In the genomic region with DNA sequence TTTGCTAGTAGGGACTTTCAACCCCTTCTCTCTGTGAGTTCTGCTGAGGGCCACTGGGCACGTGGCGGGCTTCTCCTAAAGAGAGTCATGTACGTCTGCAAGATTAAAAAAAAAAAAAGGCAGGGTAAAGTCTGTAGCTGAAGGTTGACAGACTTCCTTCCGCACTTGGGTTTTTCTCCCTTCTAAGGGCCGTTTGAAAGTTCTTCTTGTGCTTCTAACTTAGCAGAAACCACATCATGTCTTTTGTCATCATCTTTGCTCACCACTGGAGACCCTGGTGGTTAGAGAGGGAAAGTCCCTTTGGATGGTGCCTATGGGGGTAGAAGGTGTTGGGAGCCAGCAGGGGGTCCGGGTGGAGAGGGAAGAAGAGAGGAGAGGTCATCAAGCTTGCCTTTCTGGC, we compare ENCODE assay signal across 9 cellular contexts. TPM values are rescaled to one million over a fixed set of nuclear protein-coding genes. Genes with fewer than 3 reads are reported as not detected.
DNase-seq lines count a peak whose midpoint lies in the region; TF ChIP-seq lines count a peak whose summit lies in the region.
"Had no signal": no experiment of that assay in that cellular context is flagged by ENCODE, and none has a peak within 500 bp of the region (broad histone marks: within the 10 kb centered on the region; RNA-seq: fewer than 3 reads in every experiment).

No MANE protein-coding gene starts in this region.

- no peak overlapping the region for H3K4me3 ChIP-seq in Karpas-422 (ENCODE audit: low read length)

- no peaks in the 10 kb centered on the region for H3K36me3 Mint-ChIP-seq in stimulated activated naive CD8-positive, alpha-beta T cell treated with anti-CD3 and anti-CD28 coated beads, Interleukin-15, Interleukin-2, amounts not matched to agents 100 ng/mL and 50 ng/mL, for 24 hours (ENCODE audit: low read depth)
- H3K36me3 Mint-ChIP-seq in type B pancreatic cell = peaks cover 5% of the 10 kb centered on the region

- no peaks in the 10 kb centered on the region for H3K9me3 ChIP-seq in Karpas-422 (ENCODE audit: low read length)

- peak overlapping the region; percentile 81 for H3K27ac Mint-ChIP-seq in stimulated activated naive CD8-positive, alpha-beta T cell treated with anti-CD3 and anti-CD28 coated beads, Interleukin-15, Interleukin-2, amounts not matched to agents 100 ng/mL and 50 ng/mL, for 24 hours
- H3K27ac Mint-ChIP-seq in type B pancreatic cell = no peak overlapping the region

- H3K9me3 Mint-ChIP-seq in stimulated activated naive CD8-positive, alpha-beta T cell treated with anti-CD3 and anti-CD28 coated beads, Interleukin-15, Interleukin-2, amounts not matched to agents 100 ng/mL and 50 ng/mL, for 24 hours = no peaks in the 10 kb centered on the region
- H3K9me3 Mint-ChIP-seq in type B pancreatic cell = peaks cover 11% of the 10 kb centered on the region

- no peaks in the 10 kb centered on the region for H3K79me2 ChIP-seq in Karpas-422 (ENCODE audit: low read length)

- peak; percentile 25 to 51 for DNase-seq in activated CD8-positive, alpha-beta memory T cell treated with anti-CD3 and anti-CD28 coated beads for 1 hour (ENCODE audit: extremely low read depth in 1 of 2, low read depth in 1 of 2)
- no peak for DNase-seq in activated CD8-positive, alpha-beta memory T cell treated with anti-CD3 and anti-CD28 coated beads, Interleukin-2, amount 50 U/mL, for 48 hours
- peak; percentile 57 to 72 for DNase-seq in NOMO-1 (lab: John Stamatoyannopoulos, UW; ENCODE audit: unreplicated experiment in 2 of 2)
- peak; percentile 48 for DNase-seq in activated gamma-delta T cell treated with anti-CD3 and anti-CD28 coated beads, Interleukin-2, amount 50 U/mL, for 16 hours (ENCODE audit: low read depth)
- DNase-seq in type B pancreatic cell (ENCODE audit: extremely low spot score, unreplicated experiment) = no peak
- DNase-seq in NCI-H69 (lab: John Stamatoyannopoulos, UW) = no peak
- DNase-seq in Karpas-422 = no peak
- DNase-seq: ACHN had no signal

- peaks cover 9% of the 10 kb centered on the region for H3K27me3 Mint-ChIP-seq in stimulated activated naive CD8-positive, alpha-beta T cell treated with anti-CD3 and anti-CD28 coated beads, Interleukin-15, Interleukin-2, amounts not matched to agents 100 ng/mL and 50 ng/mL, for 24 hours
- H3K27me3 Mint-ChIP-seq in type B pancreatic cell = no peaks in the 10 kb centered on the region

- H3K4me2 ChIP-seq in Karpas-422 (ENCODE audit: low read depth, low read length, poor library complexity, severe bottlenecking) = no peak overlapping the region

- H3K36me3 ChIP-seq in Karpas-422 (ENCODE audit: insufficient read depth, low read length) = no peaks in the 10 kb centered on the region

- peak overlapping the region; percentile 30 for H3K4me3 Mint-ChIP-seq in stimulated activated naive CD8-positive, alpha-beta T cell treated with anti-CD3 and anti-CD28 coated beads, Interleukin-15, Interleukin-2, amounts not matched to agents 100 ng/mL and 50 ng/mL, for 24 hours
- no peak overlapping the region for H3K4me3 Mint-ChIP-seq in type B pancreatic cell

- no peak overlapping the region for H2AFZ ChIP-seq in Karpas-422 (ENCODE audit: low read length)

- no peak for TF ChIP-seq CTCF in type B pancreatic cell (conservative IDR thresholded peaks at IDR 0.05)

- peaks cover 83% of the 10 kb centered on the region for H3K4me1 Mint-ChIP-seq in stimulated activated naive CD8-positive, alpha-beta T cell treated with anti-CD3 and anti-CD28 coated beads, Interleukin-15, Interleukin-2, amounts not matched to agents 100 ng/mL and 50 ng/mL, for 24 hours (ENCODE audit: low read depth)
- H3K4me1 Mint-ChIP-seq in type B pancreatic cell (ENCODE audit: unreplicated experiment) = peaks cover 15% of the 10 kb centered on the region

- H3K27me3 ChIP-seq in Karpas-422 (ENCODE audit: low read length) = no peaks in the 10 kb centered on the region; the same call in 1 of the 2 replicates

- no peaks in the 10 kb centered on the region for H3K4me1 ChIP-seq in Karpas-422 (ENCODE audit: low read length)

- H4K20me1 ChIP-seq in Karpas-422 (ENCODE audit: insufficient read depth, low read depth, low read length) = no peaks in the 10 kb centered on the region

- H3K9ac ChIP-seq in Karpas-422 (ENCODE audit: low read length) = no peak overlapping the region

- H3K27ac ChIP-seq in Karpas-422 (ENCODE audit: low read length) = no peak overlapping the region

- no peaks in the 10 kb centered on the region for H3K9me2 ChIP-seq in Karpas-422 (replicated peaks; ENCODE audit: insufficient read depth, low read length)

RNA-seq across cellular contexts. Expression of gene PRDM1, which starts 31.4 kb away (rescaled TPM):
- total RNA-seq in type B pancreatic cell (ENCODE audit: low replicate concordance) = 15.5 and 35.5 TPM in 2 replicates
- total RNA-seq in Karpas-422 (2014; rRNA removed; shearing (Covaris generic); ENCODE audit: low replicate concordance) = 0.11 and 0.54 TPM in 2 replicates

Comparison
In these comparisons a context has a peak if more than half of its experiments do, and no peak if none do; other contexts are left out.
1. DNase-seq: peak in activated CD8-positive, alpha-beta memory T cell treated with anti-CD3 and anti-CD28 coated beads for 1 hour (2 of 2), NOMO-1 (2 of 2) and activated gamma-delta T cell treated with anti-CD3 and anti-CD28 coated beads, Interleukin-2, amount 50 U/mL, for 16 hours (single experiment); none in activated CD8-positive, alpha-beta memory T cell treated with anti-CD3 and anti-CD28 coated beads, Interleukin-2, amount 50 U/mL, for 48 hours (single experiment), type B pancreatic cell (single experiment), NCI-H69 (single experiment) and Karpas-422 (single experiment).
2. RNA of gene PRDM1, which starts 31.4 kb away (total RNA-seq): 15.5 to 35.5 TPM in type B pancreatic cell; 0.11 to 0.54 TPM in Karpas-422; every median in the first group is over 10 times any median in the second.